In the genomic region with DNA sequence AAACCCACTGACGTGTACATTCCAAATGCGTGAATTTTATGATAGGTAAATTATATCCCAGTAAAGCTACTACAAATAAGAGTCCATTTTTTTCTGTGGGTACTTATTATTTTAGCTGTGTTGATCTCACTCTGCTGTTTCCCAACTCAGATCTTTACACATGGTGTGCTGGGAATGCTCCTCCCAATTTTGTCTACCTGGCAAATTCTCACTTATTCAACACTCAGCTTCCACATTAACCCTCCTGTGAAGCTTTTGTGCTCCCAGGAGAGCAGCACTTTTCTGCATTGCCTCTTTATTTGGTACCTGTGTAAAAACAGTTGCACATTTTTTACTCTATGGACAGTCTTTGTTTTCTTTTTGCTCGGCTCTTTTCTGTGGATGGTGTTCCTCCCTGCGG, we compare ENCODE assay signal across 20 cellular contexts. TPM values are rescaled to one million over a fixed set of nuclear protein-coding genes. Genes with fewer than 3 reads are reported as not detected.
DNase-seq lines count a peak whose midpoint lies in the region; ATAC-seq, FAIRE-seq and TF ChIP-seq lines count a peak whose summit lies in the region.
"Had no signal": no experiment of that assay in that cellular context is flagged by ENCODE, and none has a peak within 500 bp of the region (broad histone marks: within the 10 kb centered on the region; RNA-seq: fewer than 3 reads in every experiment).

No MANE protein-coding gene starts in this region.

- H3K4me1 ChIP-seq in A549 (no peaks in the 10 kb centered on the region), IMR-90 (ENCODE audit: control insufficient read depth, insufficient read depth, low read length) (no peaks in the 10 kb centered on the region), neural progenitor cell (no peaks in the 10 kb centered on the region)
- H3K4me1 ChIP-seq: BLaER1 treated with 17β-estradiol and CSF1 and Interleukin-3, amounts not matched to agents 10 nM and 100 nM; Caco-2 had no signal

- H3K27ac Mint-ChIP-seq in neural progenitor cell = no peak overlapping the region
- H3K27ac Mint-ChIP-seq: B cell; CD4-positive, alpha-beta T cell; CD8-positive, alpha-beta T cell had no signal

- no peak overlapping the region for H2BK120ac ChIP-seq in IMR-90 (ENCODE audit: low read depth, low read length)

- H3K9me3 ChIP-seq in A549 (no peaks in the 10 kb centered on the region), IMR-90 (ENCODE audit: control insufficient read depth, insufficient read depth, low read length) (no peaks in the 10 kb centered on the region), neural progenitor cell (ENCODE audit: low read depth) (no peaks in the 10 kb centered on the region)
- H3K9me3 ChIP-seq: BLaER1 treated with 17β-estradiol and CSF1 and Interleukin-3, amounts not matched to agents 10 nM and 100 nM; Caco-2 had no signal

- H3K27ac ChIP-seq in A549 (no peak overlapping the region), IMR-90 (ENCODE audit: insufficient read depth, low read length) (no peak overlapping the region), neural progenitor cell (no peak overlapping the region)
- H3K27ac ChIP-seq: BLaER1 treated with 17β-estradiol and CSF1 and Interleukin-3, amounts not matched to agents 10 nM and 100 nM; C4-2B had no signal

- H4K91ac ChIP-seq in IMR-90 (ENCODE audit: insufficient read depth, low read depth, low read length) = no peak overlapping the region

- H3K27me3 Mint-ChIP-seq in neural progenitor cell (ENCODE audit: insufficient read depth, low read depth) = no peaks in the 10 kb centered on the region

- no TSS peak for BruUV-seq in IMR-90 (replicated peaks; lab: Mats Ljungman, UMichigan)

- no peak overlapping the region for H3K18ac ChIP-seq in IMR-90 (ENCODE audit: low read depth, low read length)

- H4K20me1 ChIP-seq in IMR-90 (ENCODE audit: insufficient read depth, low read length) (no peaks in the 10 kb centered on the region), neural progenitor cell (ENCODE audit: low read depth) (no peaks in the 10 kb centered on the region)
- H4K20me1 ChIP-seq: BLaER1 treated with 17β-estradiol and CSF1 and Interleukin-3, amounts not matched to agents 10 nM and 100 nM had no signal

- no peak overlapping the region for H3K14ac ChIP-seq in IMR-90 (replicated peaks; ENCODE audit: low read depth, low read length)

- no peaks in the 10 kb centered on the region for H3K79me1 ChIP-seq in IMR-90 (ENCODE audit: low read depth in 1 of 2, low read length in 2 of 2)

- no peaks in the 10 kb centered on the region for H3K79me2 ChIP-seq in neural progenitor cell (ENCODE audit: low read depth)

- no peaks in the 10 kb centered on the region for H3K9me1 ChIP-seq in IMR-90 (ENCODE audit: insufficient read depth, low read length)

- no peak overlapping the region for H3K4me2 ChIP-seq in A549
- H3K4me2 ChIP-seq in IMR-90 (ENCODE audit: low read depth, low read length) = no peak overlapping the region
- H3K4me2 ChIP-seq in neural progenitor cell = no peak overlapping the region
- H3K4me2 ChIP-seq: BLaER1 treated with 17β-estradiol and CSF1 and Interleukin-3, amounts not matched to agents 10 nM and 100 nM had no signal

- no peak for DNase-seq in A549 (ENCODE audit: low read depth in 1 of 2, low spot score in 1 of 2)
- DNase-seq in IMR-90 = no peak
- no peak for DNase-seq in neural progenitor cell (ENCODE audit: low spot score)
- no peak for DNase-seq in stimulated activated CD4-positive, alpha-beta T cell treated with anti-CD3 and anti-CD28 coated beads, Interleukin-2, amount 100 ng/mL, for 24 hours
- DNase-seq: 8988T; AML-193; Caco-2; Calu3; CD4-positive, alpha-beta T cell; CD8-positive, alpha-beta T cell; DMS79 treated with DMSO at 0.1 percent for 48 hours; GF-D8 had no signal

- no peak overlapping the region for H4K8ac ChIP-seq in IMR-90 (ENCODE audit: low read depth in 2 of 2, low read length in 2 of 2)

- dilution Hi-C loops in IMR-90 (cut with HindIII; ENCODE audit: low sequenced_read_pairs, unreplicated experiment) = no loop called here

- no peak for TF ChIP-seq CTCF in A549 (IDR thresholded peaks at IDR 0.05)
- TF ChIP-seq CTCF in IMR-90 (conservative IDR thresholded peaks at IDR 0.05; ENCODE audit: low read depth, low read length) = no peak
- no peak for TF ChIP-seq CTCF in neural progenitor cell (IDR thresholded peaks at IDR 0.05)

- H3K9ac ChIP-seq in IMR-90 (ENCODE audit: low read depth, low read length) (no peak overlapping the region), neural progenitor cell (no peak overlapping the region)
- H3K9ac ChIP-seq: BLaER1 treated with 17β-estradiol and CSF1 and Interleukin-3, amounts not matched to agents 10 nM and 100 nM had no signal

- in situ Hi-C loops in IMR-90 (cut with MboI; ENCODE audit: low sequenced_read_pairs) = no loop called here

- no peak overlapping the region for H3K4me3 Mint-ChIP-seq in neural progenitor cell
- H3K4me3 Mint-ChIP-seq: B cell; CD4-positive, alpha-beta T cell; CD8-positive, alpha-beta T cell had no signal

- H2AK9ac ChIP-seq in IMR-90 (replicated peaks; ENCODE audit: low read depth, low read length, poor library complexity) = no peak overlapping the region

- FAIRE-seq in A549 (lab: Jason Lieb, UNC) = no peak
- FAIRE-seq: A204.1, D721Med, G401.6, GM12891 had no signal

- no peak overlapping the region for H3K4me3 ChIP-seq in A549
- H3K4me3 ChIP-seq in IMR-90 (ENCODE audit: insufficient read depth, low read depth, low read length) = no peak overlapping the region
- H3K4me3 ChIP-seq in neural progenitor cell = no peak overlapping the region
- H3K4me3 ChIP-seq: BLaER1 treated with 17β-estradiol and CSF1 and Interleukin-3, amounts not matched to agents 10 nM and 100 nM had no signal

- TF ChIP-seq EP300 in A549 (IDR thresholded peaks at IDR 0.05) = no peak

- intact Hi-C loops in IMR-90 (cut with micrococcal nuclease) = no loop called here

- H3K4ac ChIP-seq in IMR-90 (ENCODE audit: low read depth, low read length) = no peak overlapping the region

- H3K9me3 Mint-ChIP-seq in neural progenitor cell = no peaks in the 10 kb centered on the region
- H3K9me3 Mint-ChIP-seq: CD4-positive, alpha-beta T cell; CD8-positive, alpha-beta T cell had no signal

- ATAC-seq in A549 (no peak), IMR-90 (ENCODE audit: low read depth) (no peak), GM18867 (IDR thresholded peaks at IDR 0.05; ENCODE audit: unreplicated experiment) (no peak)
- ATAC-seq: CD8-positive, alpha-beta T cell had no signal

- POLR2A ChIA-PET in A549 (lab: Yijun Ruan, JAX) = no interaction called here
- POLR2A ChIA-PET in IMR-90 (lab: Charles Lee; ENCODE audit: unreplicated experiment) = no interaction called here

- no peak overlapping the region for H3K23ac ChIP-seq in IMR-90 (ENCODE audit: low read depth, low read length)

- no peak overlapping the region for H2BK5ac ChIP-seq in IMR-90 (ENCODE audit: low read depth, low read length, poor library complexity, severe bottlenecking)

- no peak for TF ChIP-seq RAD21 in A549 (conservative IDR thresholded peaks at IDR 0.05 in 1 of 2, IDR thresholded peaks at IDR 0.05 in 1 of 2)
- no peak for TF ChIP-seq RAD21 in IMR-90 (IDR thresholded peaks at IDR 0.05; ENCODE audit: low read length)

- no peaks in the 10 kb centered on the region for H3K36me3 ChIP-seq in IMR-90 (ENCODE audit: control insufficient read depth, insufficient read depth, low read length)
- H3K36me3 ChIP-seq in neural progenitor cell = no peaks in the 10 kb centered on the region
- H3K36me3 ChIP-seq: BLaER1 treated with 17β-estradiol and CSF1 and Interleukin-3, amounts not matched to agents 10 nM and 100 nM had no signal

- CTCF ChIA-PET in A549 (lab: Yijun Ruan, JAX) = interaction anchor here (1.0 to 1.1 kb wide), 2 partner anchors 16 to 184 kb away, joined by 4 read pairs; no protein-coding TSS in a partner anchor
- CTCF ChIA-PET in IMR-90 (lab: Yijun Ruan, JAX) = no interaction called here

- TF ChIP-seq POLR2A in A549 (IDR thresholded peaks at IDR 0.05; ENCODE audit: low read length) (no peak), IMR-90 (IDR thresholded peaks at IDR 0.05; ENCODE audit: low read depth, low read length) (no peak)

- no peak overlapping the region for H3K56ac ChIP-seq in IMR-90 (ENCODE audit: extremely low read depth, insufficient read depth, low read length)

- no peaks in the 10 kb centered on the region for H3K36me3 Mint-ChIP-seq in neural progenitor cell
- H3K36me3 Mint-ChIP-seq: CD8-positive, alpha-beta T cell had no signal

- 56% methylated on average over 4 of the region's 4 CpGs for WGBS in A549 (ENCODE audit: missing lambda C conversion rate)
- WGBS in IMR-90 (ENCODE audit: extremely low coverage in 2 of 2, insufficient read length in 1 of 2), 2 experiments = no CpG with 5 or more reads among the region's 4 CpGs

- H3K27me3 ChIP-seq in IMR-90 (ENCODE audit: control insufficient read depth, insufficient read depth, low read length) = peaks cover 11% of the 10 kb centered on the region
- no peaks in the 10 kb centered on the region for H3K27me3 ChIP-seq in neural progenitor cell
- H3K27me3 ChIP-seq: BLaER1 treated with 17β-estradiol and CSF1 and Interleukin-3, amounts not matched to agents 10 nM and 100 nM had no signal

- H2BK20ac ChIP-seq in IMR-90 (ENCODE audit: low read depth, low read length) = no peak overlapping the region

- no peak overlapping the region for H2AK5ac ChIP-seq in IMR-90 (ENCODE audit: low read depth, low read length)

- no peak overlapping the region for H2AFZ ChIP-seq in IMR-90 (replicated peaks; ENCODE audit: low read length, poor library complexity)
- peak overlapping the region; percentile 12 for H2AFZ ChIP-seq in neural progenitor cell (replicated peaks)

- no peak overlapping the region for H2BK15ac ChIP-seq in IMR-90 (ENCODE audit: low read depth, low read length)

- H3F3A ChIP-seq in neural progenitor cell (ENCODE audit: low read depth) = no peaks in the 10 kb centered on the region

- H4K5ac ChIP-seq in IMR-90 (ENCODE audit: low read depth, low read length) = no peak overlapping the region

- H3K4me1 Mint-ChIP-seq in neural progenitor cell = no peaks in the 10 kb centered on the region
- H3K4me1 Mint-ChIP-seq: B cell had no signal

RNA-seq across cellular contexts. Expression of a gene that starts 38.6 kb away (rescaled TPM):
- polyA plus RNA-seq in A549 (2011; rRNA removed) (525 and 642 TPM in 2 replicates), A549 (2017; fragmentation: RNase III; extraction: RNeasy Plus Mini Kit Qiagen cat#74134 plus additional on column Dnase treatment) (414 to 458 TPM (median 437 TPM) in 3 replicates), IMR-90 (2012; rRNA removed) (365 and 385 TPM in 2 replicates)
- 562 and 654 TPM in 2 replicates for polyA plus RNA-seq in A549 (2012; cell fraction: cytosol; rRNA removed)
- polyA plus RNA-seq in A549 (2012; cell fraction: nucleus; rRNA removed) = 228 and 283 TPM in 2 replicates
- polyA minus RNA-seq in A549 (2011; rRNA and poly(A)+ RNA removed) = 124 and 132 TPM in 2 replicates
- total RNA-seq in IMR-90 (2012; rRNA removed) (167 and 226 TPM in 2 replicates), neural progenitor cell (ENCODE audit: low replicate concordance) (184 and 213 TPM in 2 replicates)
- 299 and 417 TPM in 2 replicates for polyA plus RNA-seq in IMR-90 (2012; cell fraction: cytosol; rRNA removed)
- polyA plus RNA-seq in IMR-90 (2012; cell fraction: nucleus; rRNA removed; ENCODE audit: low replicate concordance) = 94.0 and 181 TPM in 2 replicates

RNA-seq across cellular contexts. Expression of a gene that starts 52.1 kb away (rescaled TPM):
- 67.4 and 74.2 TPM in 2 replicates for polyA plus RNA-seq in A549 (2011; rRNA removed)
- polyA plus RNA-seq in A549 (2012; cell fraction: cytosol; rRNA removed) = 13.3 and 16.4 TPM in 2 replicates
- polyA plus RNA-seq in A549 (2012; cell fraction: nucleus; rRNA removed) = 7.8 and 8.3 TPM in 2 replicates
- 15.5 to 18.9 TPM (median 18.8 TPM) in 3 replicates for polyA plus RNA-seq in A549 (2017; fragmentation: RNase III; extraction: RNeasy Plus Mini Kit Qiagen cat#74134 plus additional on column Dnase treatment)
- 115 and 139 TPM in 2 replicates for polyA minus RNA-seq in A549 (2011; rRNA and poly(A)+ RNA removed)
- 51.1 and 60.0 TPM in 2 replicates for total RNA-seq in IMR-90 (2012; rRNA removed)
- 23.2 and 24.1 TPM in 2 replicates for polyA plus RNA-seq in IMR-90 (2012; rRNA removed)
- polyA plus RNA-seq in IMR-90 (2012; cell fraction: cytosol; rRNA removed) = 8.3 and 8.6 TPM in 2 replicates
- polyA plus RNA-seq in IMR-90 (2012; cell fraction: nucleus; rRNA removed; ENCODE audit: low replicate concordance) = 5.9 and 26.0 TPM in 2 replicates
- 89.8 and 133 TPM in 2 replicates for total RNA-seq in neural progenitor cell (ENCODE audit: low replicate concordance)
